In the genomic region with DNA sequence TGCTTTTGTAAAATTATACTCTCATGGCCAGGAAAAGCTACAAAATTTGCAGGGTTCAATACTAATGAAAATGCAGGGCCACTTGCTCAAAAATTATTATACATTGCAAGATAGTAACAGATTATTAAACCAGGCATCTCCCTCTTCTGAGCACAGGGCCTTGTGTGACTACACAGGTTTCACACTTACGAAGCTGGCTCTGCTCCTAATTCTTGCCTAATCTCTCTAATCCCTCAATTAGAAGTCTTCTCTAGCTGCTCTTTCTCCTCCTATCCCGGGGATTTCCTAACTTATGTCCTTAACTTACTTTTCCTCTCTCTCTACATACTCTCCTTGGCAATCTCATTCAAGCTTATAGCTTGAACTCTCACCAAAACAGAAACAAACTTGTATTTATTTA, we compare ENCODE assay signal across 31 cellular contexts.
"Had no signal": no experiment of that assay in that cellular context is flagged by ENCODE, and none has a peak within 500 bp of the region (broad histone marks: within the 10 kb centered on the region; RNA-seq: fewer than 3 reads in every experiment).

No MANE protein-coding gene starts in this region.

- H3K4me1 ChIP-seq: adrenal gland, body of pancreas, Peyer's patch, SJSA1 had no signal

- H3K27me3 Mint-ChIP-seq: activated CD4-positive, alpha-beta T cell treated with anti-CD3 and anti-CD28 coated beads, Interleukin-2, amount 10 ng/mL, durations not matched to agents 24 days and 14 days had no signal

- H3K27ac ChIP-seq: adrenal gland, body of pancreas, Peyer's patch, SJSA1 had no signal

- H3K4me3 Mint-ChIP-seq: activated CD4-positive, alpha-beta T cell treated with anti-CD3 and anti-CD28 coated beads, Interleukin-2, amount 10 ng/mL, durations not matched to agents 24 days and 14 days; activated naive CD4-positive, alpha-beta T cell treated with anti-CD3 and anti-CD28 coated beads for 36 hours; activated T-cell treated with anti-CD3 and anti-CD28 coated beads, Interleukin-2, amount 50 U/mL, for 4 hours; activated T-helper 1 cell treated with anti-CD3 and anti-CD28 coated beads, Interleukin-12 subunit alpha, Interleukin-12 subunit beta, Interleukin-2, Interleukin-4 antibody, amounts not matched to agents 30 ng/mL and 10 ng/mL and 1 ng/mL, durations not matched to agents 14 hours and 24 hours and 36 hours; T-helper 1 cell treated with Interleukin-12 subunit alpha and Interleukin-12 subunit beta and Interleukin-4 antibody, amounts not matched to agents 30 μg/mL and 1 μg/mL, for 36 hours had no signal

- H3K27me3 ChIP-seq: adrenal gland, body of pancreas, Peyer's patch, SJSA1 had no signal

- H3K36me3 ChIP-seq: adrenal gland, Peyer's patch, SJSA1 had no signal

- H3K4me2 ChIP-seq: SK-N-SH had no signal

- H3K9me3 Mint-ChIP-seq: activated CD4-positive, alpha-beta T cell treated with anti-CD3 and anti-CD28 coated beads, Interleukin-2, amount 10 ng/mL, durations not matched to agents 24 days and 14 days; activated T-cell treated with anti-CD3 and anti-CD28 coated beads, Interleukin-2, amount 50 U/mL, for 4 hours; activated T-helper 1 cell treated with anti-CD3 and anti-CD28 coated beads, Interleukin-12 subunit alpha, Interleukin-12 subunit beta, Interleukin-2, Interleukin-4 antibody, amounts not matched to agents 30 ng/mL and 10 ng/mL and 1 ng/mL, durations not matched to agents 14 hours and 24 hours and 36 hours; T-helper 1 cell treated with Interleukin-12 subunit alpha and Interleukin-12 subunit beta and Interleukin-4 antibody, amounts not matched to agents 30 μg/mL and 1 μg/mL, for 36 hours had no signal

- H3K4me3 ChIP-seq: adrenal gland, body of pancreas, K562, Peyer's patch, SJSA1 had no signal

- H3K9me3 ChIP-seq: adrenal gland, body of pancreas, Peyer's patch, SJSA1, SK-N-SH had no signal

- H3K36me3 Mint-ChIP-seq: activated naive CD4-positive, alpha-beta T cell treated with anti-CD3 and anti-CD28 coated beads, Interleukin-2, amount 50 U/mL, for 72 hours had no signal

- H3K27ac Mint-ChIP-seq: activated CD4-positive, alpha-beta T cell treated with anti-CD3 and anti-CD28 coated beads, Interleukin-2, amount 10 ng/mL, durations not matched to agents 24 days and 14 days; activated naive CD4-positive, alpha-beta T cell treated with anti-CD3 and anti-CD28 coated beads for 36 hours; activated naive CD4-positive, alpha-beta T cell treated with anti-CD3 and anti-CD28 coated beads, Interleukin-2, amount 50 U/mL, for 72 hours; activated T-helper 1 cell treated with anti-CD3 and anti-CD28 coated beads, Interleukin-12 subunit alpha, Interleukin-12 subunit beta, Interleukin-2, Interleukin-4 antibody, amounts not matched to agents 30 ng/mL and 10 ng/mL and 1 ng/mL, durations not matched to agents 14 hours and 24 hours and 36 hours; T-helper 1 cell treated with Interleukin-12 subunit alpha and Interleukin-12 subunit beta and Interleukin-4 antibody, amounts not matched to agents 30 μg/mL and 1 μg/mL, for 36 hours had no signal

- DNase-seq: activated CD4-positive, alpha-beta T cell treated with anti-CD3 and anti-CD28 coated beads, Interleukin-2, amount 10 ng/mL, durations not matched to agents 24 days and 14 days; activated CD4-positive, alpha-beta T cell treated with anti-CD3 and anti-CD28 coated beads, Interleukin-2, amount 50 U/mL, for 48 hours; activated CD8-positive, alpha-beta memory T cell treated with anti-CD3 and anti-CD28 coated beads, Interleukin-2, amount 50 U/mL, for 4 hours; activated gamma-delta T cell treated with Interleukin-2 at 50 U/mL for 16 hours; activated naive CD4-positive, alpha-beta T cell treated with anti-CD3 and anti-CD28 coated beads for 36 hours; activated T-cell treated with anti-CD3 and anti-CD28 coated beads for 4 hours; activated T-cell treated with anti-CD3 and anti-CD28 coated beads, Interleukin-2, amount 50 U/mL, for 4 hours; adrenal gland; body of pancreas; caudate nucleus; IMR-90; Karpas-422; MM.1S; MV-4-11; NCI-H1092; NCI-H1436 treated with DMSO at 0.1 percent for 48 hours; NCI-H1694 treated with DMSO at 0.1 percent for 48 hours; NCI-H2029; NCI-H345; NCI-H69; NK-92 treated with Interleukin-12 subunit alpha and Interleukin-12 subunit beta, amount 100 ng/mL, for 24 hours; PC-3; Peyer's patch; RPMI8226; SHP77 treated with DMSO at 0.1 percent for 48 hours; SK-N-SH had no signal

- H3K9ac ChIP-seq: SK-N-SH had no signal
